Comparison of ENCODE assay signal across 10 cellular contexts in genomic region chr12:8027856-8028255, GRCh38. TPM values are rescaled to one million over a fixed set of nuclear protein-coding genes. Genes with fewer than 3 reads are reported as not detected.
DNase-seq lines count a peak whose midpoint lies in the region; ATAC-seq and TF ChIP-seq lines count a peak whose summit lies in the region.
"Had no signal": no experiment of that assay in that cellular context is flagged by ENCODE, and none has a peak within 500 bp of the region (broad histone marks: within the 10 kb centered on the region; RNA-seq: fewer than 3 reads in every experiment).

No MANE protein-coding gene starts in this region.

- H3K27ac Mint-ChIP-seq in activated naive CD8-positive, alpha-beta T cell treated with anti-CD3 and anti-CD28 coated beads, Interleukin-2, amount 50 U/mL, for 24 hours, result peak overlapping the region; percentile 86
- H3K27ac Mint-ChIP-seq in natural killer cell treated with Interleukin-12 subunit alpha and Interleukin-12 subunit beta and Interleukin-15 and Interleukin-18, amount 100 ng/mL, for 72 hours, result peak overlapping the region; percentile 98 to 99

- peak overlapping the region; percentile 64 to 81 (median 72); a peak in 15 of 20 replicates for H3K4me3 ChIP-seq in BLaER1 treated with 17β-estradiol and CSF1 and Interleukin-3, amounts not matched to agents 10 nM and 100 nM
- H3K4me3 ChIP-seq in HEK293 (ENCODE audit: low read depth, low read length), result no peak overlapping the region

- DNase-seq in activated naive CD8-positive, alpha-beta T cell treated with anti-CD3 and anti-CD28 coated beads, Interleukin-2, amount 50 U/mL, for 24 hours, result no peak
- DNase-seq in natural killer cell treated with Interleukin-12 subunit alpha and Interleukin-12 subunit beta and Interleukin-15 and Interleukin-18, amount 100 ng/mL, for 72 hours (ENCODE audit: low spot score), result no peak
- DNase-seq in NAMALWA (ENCODE audit: low spot score) (no peak), COLO668 (lab: John Stamatoyannopoulos, UW; ENCODE audit: unreplicated experiment) (no peak), NCI-H187 (lab: John Stamatoyannopoulos, UW) (no peak)
- DNase-seq: EL, NCI-H774 had no signal

- H3K27me3 ChIP-seq in BLaER1 treated with 17β-estradiol and CSF1 and Interleukin-3, amounts not matched to agents 10 nM and 100 nM, result no peaks in the 10 kb centered on the region

- H3K9me3 ChIP-seq in BLaER1 treated with 17β-estradiol and CSF1 and Interleukin-3, amounts not matched to agents 10 nM and 100 nM (replicated peaks in 1 of 11), result no peaks in the 10 kb centered on the region
- no peaks in the 10 kb centered on the region for H3K9me3 ChIP-seq in HEK293 (ENCODE audit: control insufficient read depth, insufficient read depth, low read depth, low read length)

- peaks cover 26% of the 10 kb centered on the region for H3K4me1 Mint-ChIP-seq in activated naive CD8-positive, alpha-beta T cell treated with anti-CD3 and anti-CD28 coated beads, Interleukin-2, amount 50 U/mL, for 24 hours
- peaks cover 12 to 19% of the 10 kb centered on the region in 2 donors for H3K4me1 Mint-ChIP-seq in natural killer cell treated with Interleukin-12 subunit alpha and Interleukin-12 subunit beta and Interleukin-15 and Interleukin-18, amount 100 ng/mL, for 72 hours (ENCODE audit: low read depth in 2 of 2)

- no peaks in the 10 kb centered on the region for H3K36me3 ChIP-seq in BLaER1 treated with 17β-estradiol and CSF1 and Interleukin-3, amounts not matched to agents 10 nM and 100 nM
- H3K36me3 ChIP-seq in HEK293 (ENCODE audit: control insufficient read depth in 2 of 2, insufficient read depth in 1 of 2, low read length in 2 of 2), result no peaks in the 10 kb centered on the region; a peak in 1 of 3 replicates

- H3K9me3 Mint-ChIP-seq in activated naive CD8-positive, alpha-beta T cell treated with anti-CD3 and anti-CD28 coated beads, Interleukin-2, amount 50 U/mL, for 24 hours, result no peaks in the 10 kb centered on the region
- H3K9me3 Mint-ChIP-seq in natural killer cell treated with Interleukin-12 subunit alpha and Interleukin-12 subunit beta and Interleukin-15 and Interleukin-18, amount 100 ng/mL, for 72 hours, result no peaks in the 10 kb centered on the region

- no peak for ATAC-seq in activated naive CD8-positive, alpha-beta T cell treated with anti-CD3 and anti-CD28 coated beads, Interleukin-2, amount 50 U/mL, for 24 hours
- ATAC-seq in natural killer cell treated with Interleukin-12 subunit alpha and Interleukin-12 subunit beta and Interleukin-15 and Interleukin-18, amount 100 ng/mL, for 72 hours, result no peak
- no peak for ATAC-seq in HG02642 (IDR thresholded peaks at IDR 0.05; ENCODE audit: poor library complexity, unreplicated experiment)

- peak overlapping the region in 9 of 11 experiments; percentile 6 to 95 (median 86); a peak in 10 of 22 replicates for H3K9ac ChIP-seq in BLaER1 treated with 17β-estradiol and CSF1 and Interleukin-3, amounts not matched to agents 10 nM and 100 nM

- peaks cover 28 to 59% (median 46%) of the 10 kb centered on the region in 10 experiments for H3K4me1 ChIP-seq in BLaER1 treated with 17β-estradiol and CSF1 and Interleukin-3, amounts not matched to agents 10 nM and 100 nM
- no peaks in the 10 kb centered on the region; the same call in 1 of the 2 replicates for H3K4me1 ChIP-seq in HEK293 (ENCODE audit: control insufficient read depth, insufficient read depth, low read length)

- H3K4me2 ChIP-seq in BLaER1 treated with 17β-estradiol and CSF1 and Interleukin-3, amounts not matched to agents 10 nM and 100 nM, result peak overlapping the region; percentile 71 to 96 (median 85)

- no peaks in the 10 kb centered on the region for H3K27me3 Mint-ChIP-seq in activated naive CD8-positive, alpha-beta T cell treated with anti-CD3 and anti-CD28 coated beads, Interleukin-2, amount 50 U/mL, for 24 hours
- H3K27me3 Mint-ChIP-seq in natural killer cell treated with Interleukin-12 subunit alpha and Interleukin-12 subunit beta and Interleukin-15 and Interleukin-18, amount 100 ng/mL, for 72 hours, result no peaks in the 10 kb centered on the region

- peak overlapping the region; percentile 69 for H3K4me3 Mint-ChIP-seq in activated naive CD8-positive, alpha-beta T cell treated with anti-CD3 and anti-CD28 coated beads, Interleukin-2, amount 50 U/mL, for 24 hours
- peak overlapping the region; percentile 93 for H3K4me3 Mint-ChIP-seq in natural killer cell treated with Interleukin-12 subunit alpha and Interleukin-12 subunit beta and Interleukin-15 and Interleukin-18, amount 100 ng/mL, for 72 hours

- TF ChIP-seq CTCF in HEK293 (tag by site-specific recombination; IDR thresholded peaks at IDR 0.05), result no peak

- CTCF ChIA-PET in HEK293 (lab: Yijun Ruan, JAX), result interaction anchor here (0.6 to 1.4 kb wide), 5 partner anchors 12 to 94 kb away, joined by 3 to 5 read pairs (median 3); no protein-coding TSS in a partner anchor

- no peaks in the 10 kb centered on the region for H3K36me3 Mint-ChIP-seq in activated naive CD8-positive, alpha-beta T cell treated with anti-CD3 and anti-CD28 coated beads, Interleukin-2, amount 50 U/mL, for 24 hours (ENCODE audit: low read depth)
- H3K36me3 Mint-ChIP-seq in natural killer cell treated with Interleukin-12 subunit alpha and Interleukin-12 subunit beta and Interleukin-15 and Interleukin-18, amount 100 ng/mL, for 72 hours, result no peaks in the 10 kb centered on the region

- no peaks in the 10 kb centered on the region for H4K20me1 ChIP-seq in BLaER1 treated with 17β-estradiol and CSF1 and Interleukin-3, amounts not matched to agents 10 nM and 100 nM

- H3K27ac ChIP-seq in BLaER1 treated with 17β-estradiol and CSF1 and Interleukin-3, amounts not matched to agents 10 nM and 100 nM, result peak overlapping the region in 9 of 11 experiments; percentile 84 to 98 (median 93); a peak in 13 of 22 replicates
- H3K27ac ChIP-seq in HEK293 (ENCODE audit: extremely low read depth, low read depth, low read length), result no peak overlapping the region

- POLR2A ChIA-PET in HEK293 (lab: Yijun Ruan, JAX), result interaction anchor here (1.2 to 2.4 kb wide), 3 partner anchors 8 to 91 kb away, joined by 3 to 12 read pairs (median 4); partner anchors contain the start of gene SLC2A3

TF ChIP-seq in HEK293, 187 proteins besides CTCF, POLR2A, EP300 and RAD21:
- TF ChIP-seq ZBTB20 (tag by site-specific recombination; IDR thresholded peaks at IDR 0.05) (peak; percentile 22; the same call in 1 of the 2 replicates), ZNF488 (tag by site-specific recombination; IDR thresholded peaks at IDR 0.05) (no peak)

RNA-seq across cellular contexts. Expression of gene FOXJ2, which starts 4.7 kb away (rescaled TPM):
- 10 to 100 TPM; 16.2 to 17.2 TPM for total RNA-seq in natural killer cell treated with Interleukin-12 subunit alpha and Interleukin-12 subunit beta and Interleukin-15 and Interleukin-18, amount 100 ng/mL, for 72 hours

RNA-seq across cellular contexts. Expression of gene C3AR1, which starts 38.3 kb away (rescaled TPM):
- 1 to 10 TPM; 1.6 to 2.3 TPM for total RNA-seq in natural killer cell treated with Interleukin-12 subunit alpha and Interleukin-12 subunit beta and Interleukin-15 and Interleukin-18, amount 100 ng/mL, for 72 hours

RNA-seq across cellular contexts. Expression of gene NECAP1, which starts 54.2 kb away (rescaled TPM):
- total RNA-seq in natural killer cell treated with Interleukin-12 subunit alpha and Interleukin-12 subunit beta and Interleukin-15 and Interleukin-18, amount 100 ng/mL, for 72 hours, result 10 to 100 TPM; 33.8 to 42.2 TPM
